ENCODE assay signal across 15 cellular contexts in genomic region chr9:36100532-36100931, GRCh38. TPM values are rescaled to one million over a fixed set of nuclear protein-coding genes. Genes with fewer than 3 reads are reported as not detected.
A peak's percentile ranks its signal among the peaks of the same experiment; 100 is the strongest.
DNase-seq lines count a peak whose midpoint lies in the region; ATAC-seq, FAIRE-seq and TF ChIP-seq lines count a peak whose summit lies in the region.
"Had no signal": no experiment of that assay in that cellular context is flagged by ENCODE, and none has a peak within 500 bp of the region (broad histone marks: within the 10 kb centered on the region; RNA-seq: fewer than 3 reads in every experiment).

No MANE protein-coding gene starts in this region.

- H3K36me3 ChIP-seq in endodermal cell (ENCODE audit: control insufficient read depth, insufficient read depth, low read length) (no peaks in the 10 kb centered on the region), mesodermal cell (ENCODE audit: control insufficient read depth, insufficient read depth, low read length) (peaks cover 14% of the 10 kb centered on the region), transverse colon (no peaks in the 10 kb centered on the region)

- peaks cover 4% of the 10 kb centered on the region for H3K36me3 Mint-ChIP-seq in endodermal cell (ENCODE audit: low read depth)

- H3K4me3 Mint-ChIP-seq in endodermal cell = no peak overlapping the region

- in situ Hi-C loops in transverse colon (cut with MboI; ENCODE audit: low pct_ligation_motif_present in 1 of 4, low pct_unique_long_range_greater_than_20kb in 1 of 4, low sequenced_read_pairs in 3 of 4) = loop anchor here in 3 of 4 donors (5.0 to 10.0 kb wide), 2 partner anchors 64 to 67 kb away; partner anchors contain the start of gene CCIN (in 3 of the 3)

- H3K4me3 ChIP-seq in AG10803 (ENCODE audit: low read length) (no peak overlapping the region), endodermal cell (ENCODE audit: low read length) (no peak overlapping the region), mesodermal cell (ENCODE audit: extremely low read depth, insufficient read depth, low read length, poor library complexity, severe bottlenecking) (no peak overlapping the region), transverse colon (no peak overlapping the region)
- H3K4me3 ChIP-seq: heart left ventricle had no signal

- WGBS in endodermal cell (ENCODE audit: insufficient coverage in 1 of 2, insufficient read length in 1 of 2), 2 experiments = 44 to 60% methylated on average over 3 of the region's 3 CpGs
- WGBS in mesodermal cell (ENCODE audit: insufficient coverage in 2 of 2), 2 experiments = 26 to 27% methylated on average over 2 to 3 of the region's 3 CpGs
- 73 to 83% methylated on average over 3 of the region's 3 CpGs for WGBS in transverse colon (ENCODE audit: low coverage in 1 of 2), 2 donors

- DNase-seq in AG10803 (ENCODE audit: low read depth) = peak; percentile 80
- DNase-seq in endodermal cell = no peak
- no peak for DNase-seq in GM12891 (ENCODE audit: insufficient read length, low spot score)
- DNase-seq in NAMALWA (ENCODE audit: low spot score) = no peak
- no peak for DNase-seq in transverse colon
- DNase-seq: activated CD4-positive, CD25-positive, alpha-beta regulatory T cell; activated T-cell treated with anti-CD3 and anti-CD28 coated beads for 4 hours; amniotic stem cell; effector memory CD4-positive, alpha-beta T cell; heart left ventricle; stimulated activated CD4-positive, alpha-beta T cell treated with anti-CD3 and anti-CD28 coated beads, Interleukin-4, amount 100 ng/mL, for 24 hours; stimulated activated naive CD4-positive, alpha-beta T cell had no signal

- H3K9me3 ChIP-seq in endodermal cell (ENCODE audit: control insufficient read depth, low read length) = no peaks in the 10 kb centered on the region
- H3K9me3 ChIP-seq in mesodermal cell (ENCODE audit: control insufficient read depth, low read length) = no peaks in the 10 kb centered on the region
- H3K9me3 ChIP-seq in transverse colon = no peaks in the 10 kb centered on the region
- H3K9me3 ChIP-seq: heart left ventricle had no signal

- no peak for TF ChIP-seq RAD21 in Ishikawa (IDR thresholded peaks at IDR 0.05; ENCODE audit: low read depth)

- intact Hi-C loops in transverse colon (cut with DNase I; ENCODE audit: low total_unique reads) = loop anchor here (5.0 kb wide), 1 partner anchor 37 kb away; the partner anchor contains the start of gene GLIPR2

- H3K4me1 Mint-ChIP-seq in endodermal cell = peaks cover 38% of the 10 kb centered on the region

- TF ChIP-seq POLR2A in GM12891 (IDR thresholded peaks at IDR 0.05; ENCODE audit: low read depth, low read length) = no peak
- no peak for TF ChIP-seq POLR2A in transverse colon (IDR thresholded peaks at IDR 0.05)

- peak overlapping the region; percentile 83 for H3K27ac Mint-ChIP-seq in endodermal cell

- TF ChIP-seq EP300 in Ishikawa (IDR thresholded peaks at IDR 0.05; ENCODE audit: borderline replicate concordance) (no peak), transverse colon (IDR thresholded peaks at IDR 0.05; ENCODE audit: low read depth) (no peak)

- H3K9me3 Mint-ChIP-seq in endodermal cell = no peaks in the 10 kb centered on the region

- FAIRE-seq in GM12891 (lab: Jason Lieb, UNC) = no peak

- TF ChIP-seq CTCF in AG10803 (conservative IDR thresholded peaks at IDR 0.05; ENCODE audit: low read length) = peak; percentile 58
- peak; percentile 60 for TF ChIP-seq CTCF in endodermal cell (conservative IDR thresholded peaks at IDR 0.05)
- no peak for TF ChIP-seq CTCF in transverse colon (IDR thresholded peaks at IDR 0.05)

- H3K9ac ChIP-seq in endodermal cell (ENCODE audit: extremely low read depth, low read length, poor library complexity, severe bottlenecking) = no peak overlapping the region

- ATAC-seq in HG02870 (IDR thresholded peaks at IDR 0.05; ENCODE audit: unreplicated experiment) = no peak
- ATAC-seq: heart left ventricle had no signal

- H3K27me3 ChIP-seq in endodermal cell (ENCODE audit: control insufficient read depth, insufficient read depth, low read length, poor library complexity, severe bottlenecking) (no peaks in the 10 kb centered on the region), transverse colon (no peaks in the 10 kb centered on the region)
- H3K27me3 ChIP-seq: heart left ventricle had no signal

- H3K27me3 Mint-ChIP-seq in endodermal cell (ENCODE audit: insufficient read depth) = no peaks in the 10 kb centered on the region

- H3K27ac ChIP-seq in endodermal cell (ENCODE audit: low read depth, low read length) = no peak overlapping the region
- H3K27ac ChIP-seq in mesodermal cell (ENCODE audit: low read depth, low read length, severe bottlenecking) = peak overlapping the region; percentile 93
- H3K27ac ChIP-seq in transverse colon = no peak overlapping the region
- H3K27ac ChIP-seq: heart left ventricle had no signal

- peaks cover 8% of the 10 kb centered on the region for H3K4me1 ChIP-seq in endodermal cell (ENCODE audit: control insufficient read depth, insufficient read depth, low read length)
- H3K4me1 ChIP-seq in mesodermal cell (ENCODE audit: control insufficient read depth, insufficient read depth, low read length, poor library complexity, severe bottlenecking) = peaks cover 28% of the 10 kb centered on the region
- H3K4me1 ChIP-seq in transverse colon = peaks cover 0 to 11% (median 6%) of the 10 kb centered on the region in 4 donors

TF ChIP-seq in Ishikawa, 13 proteins besides CTCF, POLR2A, EP300 and RAD21:
- no peak for TF ChIP-seq CEBPB (IDR thresholded peaks at IDR 0.05)
- peak; percentile 36; the same call in 1 of the 2 replicates for TF ChIP-seq TEAD4 (IDR thresholded peaks at IDR 0.05)

TF ChIP-seq in GM12891, 5 proteins besides CTCF, POLR2A, EP300 and RAD21:
- TF ChIP-seq POLR2AphosphoS5 (IDR thresholded peaks at IDR 0.05; ENCODE audit: low read depth, low read length) (no peak), POU2F2 (IDR thresholded peaks at IDR 0.05; ENCODE audit: low read depth, low read length) (no peak), PAX5 (IDR thresholded peaks at IDR 0.05; ENCODE audit: insufficient read depth, low read length, severe bottlenecking) (no peak), TAF1 (IDR thresholded peaks at IDR 0.05; ENCODE audit: low read depth, low read length) (no peak), SPI1 (IDR thresholded peaks at IDR 0.05; ENCODE audit: low read depth, low read length) (no peak)
TF ChIP-seq in GM12891: peak in this region for 0.

RNA-seq across cellular contexts. Expression of gene GLIPR2, which starts 36.0 kb away (rescaled TPM):
- total RNA-seq in endodermal cell (10 to 100 TPM; 38.6 to 54.2 TPM), transverse colon (10 to 100 TPM in 3 of 4 donors, 1 to 10 TPM in 1; 9.7 to 40.4 (median 26.7) TPM)
- polyA plus RNA-seq in endodermal cell (2013, experiment 1 of 2) = 26.4 TPM
- 34.6 TPM for polyA plus RNA-seq in endodermal cell (2013, experiment 2 of 2)
- polyA plus RNA-seq in mesodermal cell (2013, experiment 1 of 2) = 37.2 TPM
- polyA plus RNA-seq in mesodermal cell (2013, experiment 2 of 2) = 41.1 TPM
- polyA plus RNA-seq in GM12891 (2012; ENCODE audit: low read depth, missing spikeins) = 2.3 TPM

Comparison
In these comparisons a context has a peak if more than half of its experiments do, and no peak if none do; other contexts are left out.
1. CTCF ChIP-seq: peak in AG10803 (single experiment) and endodermal cell (single experiment); none in transverse colon (0 of 5).